In the genomic region with DNA sequence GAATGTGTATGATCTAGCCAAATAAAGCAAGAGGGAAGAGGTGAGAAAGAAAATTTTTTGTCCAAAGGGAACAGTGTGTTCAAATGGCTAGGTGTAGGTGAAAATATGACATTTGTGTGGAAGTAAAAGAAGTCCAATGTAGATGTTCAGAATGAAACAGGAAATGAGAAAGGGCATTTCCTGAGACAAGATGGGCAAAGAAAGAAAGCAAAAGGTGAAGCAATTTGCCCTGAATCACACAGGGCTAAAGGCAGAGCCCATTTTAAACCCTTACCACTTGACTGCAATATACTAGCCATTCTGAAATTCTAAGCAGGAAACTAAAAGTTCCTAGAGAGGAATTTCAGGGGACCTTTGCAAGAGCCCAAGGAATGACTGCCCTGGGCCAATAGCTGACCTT, we compare ENCODE assay signal across 22 cellular contexts. TPM values are rescaled to one million over a fixed set of nuclear protein-coding genes. Genes with fewer than 3 reads are reported as not detected.
DNase-seq lines count a peak whose midpoint lies in the region; ATAC-seq, FAIRE-seq and TF ChIP-seq lines count a peak whose summit lies in the region.
"Had no signal": no experiment of that assay in that cellular context is flagged by ENCODE, and none has a peak within 500 bp of the region (broad histone marks: within the 10 kb centered on the region; RNA-seq: fewer than 3 reads in every experiment).

No MANE protein-coding gene starts in this region.

- H3K79me2 ChIP-seq in GM12878 (ENCODE audit: control insufficient read depth, insufficient read depth, low read length) = no peaks in the 10 kb centered on the region

- no peak overlapping the region for H3K4me3 ChIP-seq in IMR-90 (ENCODE audit: insufficient read depth, low read depth, low read length)
- H3K4me3 ChIP-seq in GM12878 = no peak overlapping the region
- H3K4me3 ChIP-seq: GM23248, HAP-1 had no signal

- ATAC-seq in GM18498 (IDR thresholded peaks at IDR 0.05; ENCODE audit: unreplicated experiment) (peak; percentile 59), IMR-90 (ENCODE audit: low read depth) (no peak), GM12878 (peak; percentile 48), HG03095 (IDR thresholded peaks at IDR 0.05; ENCODE audit: unreplicated experiment) (no peak)

- no peak for TF ChIP-seq EP300 in GM12878 (IDR thresholded peaks at IDR 0.05; ENCODE audit: borderline replicate concordance in 1 of 2, control insufficient read depth in 1 of 2, low read depth in 2 of 2, low read length in 2 of 2)

- H4K5ac ChIP-seq in IMR-90 (ENCODE audit: low read depth, low read length) = no peak overlapping the region

- DNase-seq in SIG-M5 treated with dmso at 0.1 percent for 504 hours (lab: John Stamatoyannopoulos, UW; ENCODE audit: unreplicated experiment) (peak; percentile 2), SIG-M5 (lab: John Stamatoyannopoulos, UW) (no peak), IMR-90 (no peak), GM12878 (ENCODE audit: low read depth, low spot score) (no peak), mesothelial cell of epicardium (ENCODE audit: low spot score in 2 of 2, unreplicated experiment in 2 of 2) (no peak), NCI-H187 (lab: John Stamatoyannopoulos, UW) (no peak)
- DNase-seq: 8988T, COR-L47, DMS 273 treated with DMSO at 0.1 percent for 48 hours, DND-41, GM23248, Kasumi-1, MM.1S, NCI-H1694 treated with DMSO at 0.1 percent for 48 hours, NCI-H2107, NCI-H510A treated with DMSO at 0.1 percent for 48 hours, NCI-H774 had no signal

- dilution Hi-C loops in IMR-90 (cut with HindIII; ENCODE audit: low sequenced_read_pairs, unreplicated experiment) = no loop called here

- H2AFZ ChIP-seq in IMR-90 (replicated peaks; ENCODE audit: low read length, poor library complexity) (no peak overlapping the region), GM12878 (ENCODE audit: control insufficient read depth, low read depth, low read length) (no peak overlapping the region)
- H2AFZ ChIP-seq: GM23248 had no signal

- intact Hi-C loops in IMR-90 (cut with micrococcal nuclease) (loop anchor here (5.0 kb wide), 1 partner anchor 43 kb away; no protein-coding TSS in a partner anchor), GM12878 (cut with micrococcal nuclease; ENCODE audit: unreplicated experiment) (no loop called here)

- H3K23ac ChIP-seq in IMR-90 (ENCODE audit: low read depth, low read length) = peak overlapping the region; percentile 90

- no peak for TF ChIP-seq CTCF in IMR-90 (conservative IDR thresholded peaks at IDR 0.05; ENCODE audit: low read depth, low read length)
- TF ChIP-seq CTCF in GM12878 (IDR thresholded peaks at IDR 0.05 in 2 of 3, conservative IDR thresholded peaks at IDR 0.05 in 1 of 3; ENCODE audit: control insufficient read depth in 2 of 3, extremely low read depth in 1 of 3, insufficient read depth in 1 of 3, low read depth in 3 of 3, low read length in 3 of 3) = no peak
- TF ChIP-seq CTCF in mesothelial cell of epicardium (IDR thresholded peaks at IDR 0.05; ENCODE audit: unreplicated experiment) = no peak

- H2BK5ac ChIP-seq in IMR-90 (ENCODE audit: low read depth, low read length, poor library complexity, severe bottlenecking) = no peak overlapping the region

- BruUV-seq in IMR-90 (replicated peaks; lab: Mats Ljungman, UMichigan) = no TSS peak
- no TSS peak for BruUV-seq in GM12878 (replicated peaks; lab: Mats Ljungman, UMichigan)

- CTCF ChIA-PET in IMR-90 (lab: Yijun Ruan, JAX) (no interaction called here), GM12878 (lab: Yijun Ruan, JAX) (no interaction called here)

- no peak overlapping the region for H3K14ac ChIP-seq in IMR-90 (replicated peaks; ENCODE audit: low read depth, low read length)

- H2AK9ac ChIP-seq in IMR-90 (replicated peaks; ENCODE audit: low read depth, low read length, poor library complexity) = no peak overlapping the region

- no peaks in the 10 kb centered on the region for H3K9me1 ChIP-seq in IMR-90 (ENCODE audit: insufficient read depth, low read length)

- H3K36me3 ChIP-seq in IMR-90 (ENCODE audit: control insufficient read depth, insufficient read depth, low read length) (no peaks in the 10 kb centered on the region), GM12878 (ENCODE audit: control insufficient read depth in 2 of 2, insufficient read depth in 2 of 2, low read length in 1 of 2) (no peaks in the 10 kb centered on the region)
- H3K36me3 ChIP-seq: HAP-1 had no signal

- H3K9me3 ChIP-seq in IMR-90 (ENCODE audit: control insufficient read depth, insufficient read depth, low read length) (no peaks in the 10 kb centered on the region), GM12878 (replicated peaks; ENCODE audit: control insufficient read depth, insufficient read depth, low read length) (no peaks in the 10 kb centered on the region)
- H3K9me3 ChIP-seq: HAP-1 had no signal

- H3K27me3 ChIP-seq in IMR-90 (ENCODE audit: control insufficient read depth, insufficient read depth, low read length) = no peaks in the 10 kb centered on the region
- no peaks in the 10 kb centered on the region for H3K27me3 ChIP-seq in GM12878 (replicated peaks in 1 of 2; ENCODE audit: control insufficient read depth in 2 of 2, insufficient read depth in 2 of 2, low read length in 1 of 2)

- H3K27ac ChIP-seq in IMR-90 (ENCODE audit: insufficient read depth, low read length) = no peak overlapping the region
- no peak overlapping the region for H3K27ac ChIP-seq in GM12878 (ENCODE audit: control insufficient read depth, insufficient read depth)
- H3K27ac ChIP-seq: GM23248 had no signal

- SMC1A ChIA-PET in GM12878 (lab: Charles Lee; ENCODE audit: uncharacterized antibody, unreplicated experiment) = no interaction called here

- no peak overlapping the region for H3K4me2 ChIP-seq in IMR-90 (ENCODE audit: low read depth, low read length)
- no peak overlapping the region for H3K4me2 ChIP-seq in GM12878 (ENCODE audit: control insufficient read depth, insufficient read depth)

- H3K36me3 Mint-ChIP-seq in mesothelial cell of epicardium = peaks cover 19% of the 10 kb centered on the region

- TF ChIP-seq RAD21 in IMR-90 (IDR thresholded peaks at IDR 0.05; ENCODE audit: low read length) (no peak), GM12878 (IDR thresholded peaks at IDR 0.05; ENCODE audit: insufficient read depth, low read depth, low read length) (no peak)

- H3K4me1 ChIP-seq in IMR-90 (ENCODE audit: control insufficient read depth, insufficient read depth, low read length) (peaks cover 3% of the 10 kb centered on the region; the same call in 1 of the 2 replicates), GM12878 (ENCODE audit: control insufficient read depth, insufficient read depth, low read length) (no peaks in the 10 kb centered on the region)
- H3K4me1 ChIP-seq: HAP-1 had no signal

- RAD21 ChIA-PET in GM12878 (lab: Charles Lee; ENCODE audit: unreplicated experiment) = no interaction called here

- no peak overlapping the region for H3K4me3 Mint-ChIP-seq in mesothelial cell of epicardium
- H3K4me3 Mint-ChIP-seq: B cell had no signal

- FAIRE-seq in GM12878 (lab: Jason Lieb, UNC) = no peak
- FAIRE-seq: G401.6 had no signal

- H3K9me3 Mint-ChIP-seq in mesothelial cell of epicardium = peaks cover 15% of the 10 kb centered on the region

- no peak overlapping the region for H2BK120ac ChIP-seq in IMR-90 (ENCODE audit: low read depth, low read length)

- TF ChIP-seq POLR2A in IMR-90 (IDR thresholded peaks at IDR 0.05; ENCODE audit: low read depth, low read length) (no peak), GM12878 (IDR thresholded peaks at IDR 0.05; ENCODE audit: low read depth, low read length) (no peak)

- no peak overlapping the region for H2BK15ac ChIP-seq in IMR-90 (ENCODE audit: low read depth, low read length)

- no peak overlapping the region for H2AK5ac ChIP-seq in IMR-90 (ENCODE audit: low read depth, low read length)

- H3K4me1 Mint-ChIP-seq in mesothelial cell of epicardium = peaks cover 9% of the 10 kb centered on the region

- no peak overlapping the region for H3K9ac ChIP-seq in IMR-90 (ENCODE audit: low read depth, low read length)
- no peak overlapping the region for H3K9ac ChIP-seq in GM12878 (ENCODE audit: control insufficient read depth, insufficient read depth, low read length)
- H3K9ac ChIP-seq: GM23248 had no signal

- no peak overlapping the region for H3K56ac ChIP-seq in IMR-90 (ENCODE audit: extremely low read depth, insufficient read depth, low read length)

- no peak overlapping the region for H3K27ac Mint-ChIP-seq in mesothelial cell of epicardium

- no peak overlapping the region for H3K18ac ChIP-seq in IMR-90 (ENCODE audit: low read depth, low read length)

- POLR2A ChIA-PET in IMR-90 (lab: Charles Lee; ENCODE audit: unreplicated experiment) (no interaction called here), GM12878 (lab: Charles Lee) (interaction anchor here (0.7 kb wide), 1 partner anchor 40 kb away, joined by 8 read pairs; no protein-coding TSS in a partner anchor)

- no peak overlapping the region for H3K4ac ChIP-seq in IMR-90 (ENCODE audit: low read depth, low read length)

- peaks cover 10 to 43% of the 10 kb centered on the region in 2 experiments; a peak in 3 of 4 replicates for H3K79me1 ChIP-seq in IMR-90 (ENCODE audit: low read depth in 1 of 2, low read length in 2 of 2)

- in situ Hi-C loops in IMR-90 (cut with MboI; ENCODE audit: low sequenced_read_pairs) (no loop called here), GM12878 (cut with MboI) (no loop called here)

- H4K20me1 ChIP-seq in IMR-90 (ENCODE audit: insufficient read depth, low read length) = no peaks in the 10 kb centered on the region
- no peaks in the 10 kb centered on the region for H4K20me1 ChIP-seq in GM12878 (ENCODE audit: control insufficient read depth, insufficient read depth)

- H2BK20ac ChIP-seq in IMR-90 (ENCODE audit: low read depth, low read length) = 0 out of 2 replicates have a peak overlapping the region, but pooled peaks have one; percentile 28

- no peak overlapping the region for H4K8ac ChIP-seq in IMR-90 (ENCODE audit: low read depth in 2 of 2, low read length in 2 of 2)

- H4K91ac ChIP-seq in IMR-90 (ENCODE audit: insufficient read depth, low read depth, low read length) = no peak overlapping the region

- no peaks in the 10 kb centered on the region for H3K27me3 Mint-ChIP-seq in mesothelial cell of epicardium (ENCODE audit: low read depth)
- H3K27me3 Mint-ChIP-seq: B cell had no signal

RNA-seq across cellular contexts. Expression of gene CLOCK, which starts 36.0 kb away (rescaled TPM):
- total RNA-seq in IMR-90 (2012; rRNA removed) (51.4 and 53.4 TPM in 2 replicates), GM12878 (2014; rRNA removed) (10.6 and 11.6 TPM in 2 replicates), GM12878 (2014; rRNA removed; fragmentation: Illumina TruSeq; extraction: Trizol) (9.1 and 11.5 TPM in 2 replicates), GM12878 (2021) (8.0 and 10.4 TPM in 2 replicates), mesothelial cell of epicardium (19.8 to 23.1 TPM (median 22.8 TPM) in 3 replicates)
- polyA plus RNA-seq in IMR-90 (2012; rRNA removed) (6.7 and 7.3 TPM in 2 replicates), GM12878 (2011; rRNA removed) (10.3 and 11.7 TPM in 2 replicates), GM12878 (2014; fragmentation: Illumina TruSeq; extraction: Trizol) (7.3 and 10.3 TPM in 2 replicates), GM12878 (2014; fragmentation: Nextera tagmentation; extraction: Ambion mirVana) (1 to 10 TPM; 2.8 to 3.5 TPM), GM12878 (2014; rRNA removed) (5.5 and 6.0 TPM in 2 replicates), GM12878 (2016; fragmentation: Nextera tagmentation; extraction: Ambion mirVana) (10 to 100 TPM; 10.5 to 11.7 TPM)
- polyA plus RNA-seq in IMR-90 (2012; cell fraction: cytosol; rRNA removed) = 1.3 and 1.8 TPM in 2 replicates
- 4.5 and 15.7 TPM in 2 replicates for polyA plus RNA-seq in IMR-90 (2012; cell fraction: nucleus; rRNA removed; ENCODE audit: low replicate concordance)
- total RNA-seq in GM12878 (2013; cell fraction: nucleolus; rRNA removed) = 43.0 and 43.8 TPM in 2 replicates
- 1.9 TPM for polyA plus RNA-seq in GM12878 (2011; ENCODE audit: low read depth)
- polyA plus RNA-seq in GM12878 (2011; cell fraction: cytosol; rRNA removed) = 4.2 and 6.6 TPM in 2 replicates
- polyA plus RNA-seq in GM12878 (2011; cell fraction: nucleus; rRNA removed) = 15.6 and 16.1 TPM in 2 replicates
- polyA plus RNA-seq in GM12878 (2012) = 3.9 and 4.2 TPM in 2 replicates
- polyA minus RNA-seq in GM12878 (2011; rRNA and poly(A)+ RNA removed) = 29.8 and 31.7 TPM in 2 replicates
- polyA minus RNA-seq in GM12878 (2011; cell fraction: cytosol; rRNA and poly(A)+ RNA removed) = 6.1 and 7.2 TPM in 2 replicates
- 27.9 and 36.9 TPM in 2 replicates for polyA minus RNA-seq in GM12878 (2011; cell fraction: nucleus; rRNA and poly(A)+ RNA removed)

Comparison
In these comparisons a context has a peak if more than half of its experiments do, and no peak if none do; other contexts are left out.
1. ATAC-seq: peak in GM18498 (single experiment) and GM12878 (single experiment); none in IMR-90 (single experiment) and HG03095 (single experiment).